In genomic region chrX:119636419-119636818, GRCh38 we compare ENCODE assay signal across 17 cellular contexts. TPM values are rescaled to one million over a fixed set of nuclear protein-coding genes. Genes with fewer than 3 reads are reported as not detected.
A peak's percentile ranks its signal among the peaks of the same experiment; 100 is the strongest.
DNase-seq lines count a peak whose midpoint lies in the region; ATAC-seq, FAIRE-seq and TF ChIP-seq lines count a peak whose summit lies in the region.
"Had no signal": no experiment of that assay in that cellular context is flagged by ENCODE, and none has a peak within 500 bp of the region (broad histone marks: within the 10 kb centered on the region; RNA-seq: fewer than 3 reads in every experiment).

No MANE protein-coding gene starts in this region.

- DNase-seq in GM06990 (ENCODE audit: extremely low read depth, insufficient read length), result peak; percentile 70
- DNase-seq in T-helper 17 cell, result no peak
- DNase-seq in foreskin keratinocyte, result no peak
- DNase-seq in type B pancreatic cell (ENCODE audit: extremely low spot score, unreplicated experiment), result no peak
- no peak for DNase-seq in NCI-H2171 treated with DMSO at 0.1 percent for 48 hours (lab: John Stamatoyannopoulos, UW)
- DNase-seq in urothelium cell line (ENCODE audit: low spot score), result no peak
- DNase-seq: anterior cingulate cortex; C1 segment of cervical spinal cord; GDM1; MG63; NCI-H524 treated with DMSO at 0.1 percent for 48 hours; pancreas; stimulated activated CD4-positive, alpha-beta T cell treated with anti-CD3 and anti-CD28 coated beads, Interleukin-1b, Interleukin-23, amount 100 ng/mL, for 48 hours; substantia nigra; SW 1271 had no signal

- H3K4me1 Mint-ChIP-seq in T-helper 17 cell, result peaks cover 20% of the 10 kb centered on the region
- no peaks in the 10 kb centered on the region for H3K4me1 Mint-ChIP-seq in type B pancreatic cell (ENCODE audit: unreplicated experiment)

- no peak overlapping the region for H3K4me3 ChIP-seq in GM06990 (replicated peaks; ENCODE audit: low read depth, low read length)
- H3K4me3 ChIP-seq: MG63, pancreas had no signal

- H3K27ac ChIP-seq in foreskin keratinocyte, result no peak overlapping the region
- H3K27ac ChIP-seq: pancreas had no signal

- no peaks in the 10 kb centered on the region for H3K4me1 ChIP-seq in foreskin keratinocyte
- H3K4me1 ChIP-seq: pancreas had no signal

- no peak for FAIRE-seq in urothelium cell line (lab: Jason Lieb, UNC)
- FAIRE-seq: pancreas had no signal

- TF ChIP-seq CTCF in GM06990 (IDR thresholded peaks at IDR 0.05; ENCODE audit: insufficient read depth, low read length, poor library complexity, severe bottlenecking) (no peak), foreskin keratinocyte (conservative IDR thresholded peaks at IDR 0.05) (no peak), type B pancreatic cell (conservative IDR thresholded peaks at IDR 0.05) (no peak)

- no peaks in the 10 kb centered on the region for H3K9me3 Mint-ChIP-seq in type B pancreatic cell

- H3K36me3 Mint-ChIP-seq in T-helper 17 cell (ENCODE audit: low read depth) (peaks cover 15% of the 10 kb centered on the region), type B pancreatic cell (peaks cover 11% of the 10 kb centered on the region)

- H3K27me3 Mint-ChIP-seq in T-helper 17 cell (no peaks in the 10 kb centered on the region), type B pancreatic cell (no peaks in the 10 kb centered on the region)

- H3K9me3 ChIP-seq in T-helper 17 cell (ENCODE audit: control insufficient read depth, low read length, poor library complexity, severe bottlenecking), result no peaks in the 10 kb centered on the region
- H3K9me3 ChIP-seq: MG63, pancreas had no signal

- H3K27ac Mint-ChIP-seq in T-helper 17 cell, result no peak overlapping the region
- H3K27ac Mint-ChIP-seq in type B pancreatic cell, result no peak overlapping the region

- H3K27me3 ChIP-seq in GM06990 (replicated peaks; ENCODE audit: control insufficient read depth, insufficient read depth, low read length) (no peaks in the 10 kb centered on the region), foreskin keratinocyte (no peaks in the 10 kb centered on the region)
- H3K27me3 ChIP-seq: MG63, pancreas had no signal

- H3K4me3 Mint-ChIP-seq in T-helper 17 cell, result no peak overlapping the region
- H3K4me3 Mint-ChIP-seq in type B pancreatic cell, result no peak overlapping the region

- ATAC-seq in GM18909 (IDR thresholded peaks at IDR 0.05; ENCODE audit: poor library complexity, unreplicated experiment) (peak; percentile 56), HG02678 (IDR thresholded peaks at IDR 0.05; ENCODE audit: unreplicated experiment) (peak; percentile 57), T-helper 17 cell (peak; percentile 70), foreskin keratinocyte (no peak)
- ATAC-seq: pancreas had no signal

- peaks cover 4% of the 10 kb centered on the region for H3K36me3 ChIP-seq in GM06990 (ENCODE audit: control insufficient read depth, insufficient read depth, low read length)
- H3K36me3 ChIP-seq: MG63, pancreas had no signal

RNA-seq across cellular contexts. Expression of gene NKRF, which starts 30.2 kb away (rescaled TPM):
- total RNA-seq in T-helper 17 cell (10 to 100 TPM in 1 of 2 donors, 1 to 10 TPM in 1; 9.9 to 10.8 TPM), foreskin keratinocyte (12.8 and 13.8 TPM in 2 replicates), type B pancreatic cell (ENCODE audit: low replicate concordance) (11.0 and 11.8 TPM in 2 replicates)
- 5.4 and 6.5 TPM in 2 replicates for polyA plus RNA-seq in foreskin keratinocyte

RNA-seq across cellular contexts. Expression of gene SEPTIN6, which starts 56.5 kb away (rescaled TPM):
- total RNA-seq in T-helper 17 cell (100 to 1,000 TPM; 150 to 163 TPM), foreskin keratinocyte (7.5 and 16.3 TPM in 2 replicates), type B pancreatic cell (ENCODE audit: low replicate concordance) (15.8 and 70.2 TPM in 2 replicates)
- 7.3 and 14.3 TPM in 2 replicates for polyA plus RNA-seq in foreskin keratinocyte
